1 cellular context compared by ENCODE assay signal in the genomic region with DNA sequence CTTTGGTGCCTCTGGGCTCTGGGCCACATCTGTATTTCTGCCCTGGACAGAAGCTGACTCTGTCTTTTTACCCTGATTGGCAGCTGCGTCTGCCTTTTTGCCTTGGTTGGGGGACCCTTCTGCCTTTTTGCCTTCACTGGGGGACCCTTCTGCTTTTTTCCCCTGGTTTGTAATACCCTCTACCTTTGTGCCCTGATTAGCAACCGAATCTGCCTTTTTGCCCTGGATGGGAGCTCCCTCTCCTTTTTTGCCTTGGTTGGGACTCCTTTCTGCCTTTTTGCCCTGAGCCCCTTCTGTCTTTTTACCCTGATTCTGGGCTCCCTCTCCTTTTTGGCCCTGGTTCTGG.
TF ChIP-seq lines count a peak whose summit lies in the region.

No MANE protein-coding gene starts in this region.

TF ChIP-seq in HepG2, 621 proteins besides CTCF, POLR2A, EP300 and RAD21:
- TF ChIP-seq, protein P1, sequence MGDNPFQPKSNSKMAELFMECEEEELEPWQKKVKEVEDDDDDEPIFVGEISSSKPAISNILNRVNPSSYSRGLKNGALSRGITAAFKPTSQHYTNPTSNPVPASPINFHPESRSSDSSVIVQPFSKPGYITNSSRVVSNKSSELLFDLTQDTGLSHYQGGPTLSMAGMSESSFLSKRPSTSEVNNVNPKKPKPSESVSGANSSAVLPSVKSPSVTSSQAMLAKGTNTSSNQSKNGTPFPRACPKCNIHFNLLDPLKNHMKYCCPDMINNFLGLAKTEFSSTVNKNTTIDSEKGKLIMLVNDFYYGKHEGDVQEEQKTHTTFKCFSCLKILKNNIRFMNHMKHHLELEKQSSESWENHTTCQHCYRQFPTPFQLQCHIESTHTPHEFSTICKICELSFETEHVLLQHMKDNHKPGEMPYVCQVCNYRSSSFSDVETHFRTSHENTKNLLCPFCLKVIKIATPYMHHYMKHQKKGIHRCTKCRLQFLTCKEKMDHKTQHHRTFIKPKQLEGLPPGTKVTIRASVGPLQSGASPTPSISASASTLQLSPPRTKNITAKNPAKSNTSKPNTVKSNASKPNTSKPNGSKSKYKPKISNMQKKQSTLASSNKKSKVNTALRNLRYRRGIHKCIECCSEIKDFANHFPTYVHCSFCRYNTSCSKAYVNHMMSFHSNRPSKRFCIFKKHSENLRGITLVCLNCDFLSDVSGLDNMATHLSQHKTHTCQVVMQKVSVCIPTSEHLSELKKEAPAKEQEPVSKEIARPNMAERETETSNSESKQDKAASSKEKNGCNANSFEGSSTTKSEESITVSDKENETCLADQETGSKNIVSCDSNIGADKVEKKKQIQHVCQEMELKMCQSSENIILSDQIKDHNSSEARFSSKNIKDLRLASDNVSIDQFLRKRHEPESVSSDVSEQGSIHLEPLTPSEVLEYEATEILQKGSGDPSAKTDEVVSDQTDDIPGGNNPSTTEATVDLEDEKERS (CRISPR knock-in tag; IDR thresholded peaks at IDR 0.05) = peak; percentile 2; the same call in 1 of the 2 replicates
- TF ChIP-seq RBM22 (optimal IDR thresholded peaks at IDR 0.05; ENCODE audit: low read length) (peak; percentile 92), AGO2 (optimal IDR thresholded peaks at IDR 0.05; ENCODE audit: low read depth, low read length) (no peak), ZBTB25 (CRISPR knock-in tag; IDR thresholded peaks at IDR 0.05) (no peak), ZMYM3 (CRISPR knock-in tag; IDR thresholded peaks at IDR 0.05) (peak; percentile 7; the same call in 1 of the 2 replicates), POLR2AphosphoS2 (IDR thresholded peaks at IDR 0.05; ENCODE audit: low read depth, low read length) (0 out of 2 replicates have a peak, but pooled peaks have one; percentile 39), CHD4 (IDR thresholded peaks at IDR 0.05; ENCODE audit: borderline replicate concordance, low read length) (0 out of 2 replicates have a peak, but pooled peaks have one; percentile 1), ZNF235 (CRISPR knock-in tag; IDR thresholded peaks at IDR 0.05; ENCODE audit: borderline replicate concordance) (0 out of 2 replicates have a peak, but pooled peaks have one; percentile 29)
